ENCODE assay signal across 8 cellular contexts in genomic region chr12:122183588-122183940, GRCh38. TPM values are rescaled to one million over a fixed set of nuclear protein-coding genes. Genes with fewer than 3 reads are reported as not detected.
DNase-seq lines count a peak whose midpoint lies in the region; ATAC-seq, FAIRE-seq and TF ChIP-seq lines count a peak whose summit lies in the region.

No MANE protein-coding gene starts in this region.

- peak overlapping the region; percentile 72 for H3K4me3 Mint-ChIP-seq in dendritic cell treated with granulocyte-macrophage colony-stimulating factor and Interleukin-4, amounts not matched to agents 40 ng/mL and 50 ng/mL, for 4 days

- H3K4me3 ChIP-seq in mucosa of rectum (ENCODE audit: low read length in 2 of 2) = peak overlapping the region; percentile 57 to 66
- H3K4me3 ChIP-seq in upper lobe of right lung = peak overlapping the region; percentile 58
- no peak overlapping the region for H3K4me3 ChIP-seq in body of pancreas

- no peak overlapping the region for H3K27ac Mint-ChIP-seq in dendritic cell treated with granulocyte-macrophage colony-stimulating factor and Interleukin-4, amounts not matched to agents 40 ng/mL and 50 ng/mL, for 4 days

- WGBS in body of pancreas, 2 donors = 84 to 87% methylated on average over 9 to 10 of the region's 10 CpGs

- H3K36me3 ChIP-seq in mucosa of rectum (ENCODE audit: control insufficient read depth in 2 of 2, insufficient read depth in 2 of 2, low read length in 2 of 2) (no peaks in the 10 kb centered on the region), upper lobe of right lung (no peaks in the 10 kb centered on the region), body of pancreas (replicated peaks in 1 of 2; ENCODE audit: insufficient read depth in 1 of 2, low read depth in 2 of 2) (no peaks in the 10 kb centered on the region)

- TF ChIP-seq POLR2A in body of pancreas (IDR thresholded peaks at IDR 0.05) (no peak), H54 (IDR thresholded peaks at IDR 0.05; ENCODE audit: low read depth, low read length) (no peak)

- no peaks in the 10 kb centered on the region for H3K27me3 ChIP-seq in mucosa of rectum (ENCODE audit: control insufficient read depth in 2 of 2, insufficient read depth in 2 of 2, low read length in 2 of 2)
- no peaks in the 10 kb centered on the region for H3K27me3 ChIP-seq in upper lobe of right lung
- no peaks in the 10 kb centered on the region for H3K27me3 ChIP-seq in body of pancreas

- peaks cover 19% of the 10 kb centered on the region for H3K4me1 Mint-ChIP-seq in dendritic cell treated with granulocyte-macrophage colony-stimulating factor and Interleukin-4, amounts not matched to agents 40 ng/mL and 50 ng/mL, for 4 days (ENCODE audit: low read depth)

- H3K27ac ChIP-seq in mucosa of rectum (ENCODE audit: low read depth in 2 of 2, low read length in 2 of 2) (no peak overlapping the region), upper lobe of right lung (no peak overlapping the region), body of pancreas (no peak overlapping the region)

- H3K36me3 Mint-ChIP-seq in dendritic cell treated with granulocyte-macrophage colony-stimulating factor and Interleukin-4, amounts not matched to agents 40 ng/mL and 50 ng/mL, for 4 days (ENCODE audit: low read depth) = no peaks in the 10 kb centered on the region

- FAIRE-seq in H54 (lab: Jason Lieb, UNC) = no peak

- TF ChIP-seq CTCF in upper lobe of right lung (IDR thresholded peaks at IDR 0.05) (no peak), body of pancreas (IDR thresholded peaks at IDR 0.05) (no peak)

- H3K9me3 Mint-ChIP-seq in dendritic cell treated with granulocyte-macrophage colony-stimulating factor and Interleukin-4, amounts not matched to agents 40 ng/mL and 50 ng/mL, for 4 days = no peaks in the 10 kb centered on the region

- ATAC-seq in Right ventricle myocardium inferior = peak; percentile 15
- ATAC-seq in upper lobe of right lung = peak; percentile 4
- no peak for ATAC-seq in HG02938 (IDR thresholded peaks at IDR 0.05; ENCODE audit: unreplicated experiment)
- no peak for ATAC-seq in body of pancreas

- H3K9me3 ChIP-seq in mucosa of rectum (ENCODE audit: control insufficient read depth in 2 of 2, low read length in 2 of 2) = no peaks in the 10 kb centered on the region
- no peaks in the 10 kb centered on the region for H3K9me3 ChIP-seq in upper lobe of right lung
- no peaks in the 10 kb centered on the region for H3K9me3 ChIP-seq in body of pancreas

- DNase-seq in Right ventricle myocardium inferior (ENCODE audit: missing footprints) = no peak
- DNase-seq in cardiac septum (ENCODE audit: low spot score) = no peak
- no peak for DNase-seq in upper lobe of right lung
- no peak for DNase-seq in body of pancreas
- no peak for DNase-seq in H54 (ENCODE audit: insufficient read length, low spot score)

- H3K9ac ChIP-seq in mucosa of rectum (ENCODE audit: low read depth in 1 of 2, low read length in 2 of 2) = peak overlapping the region in 1 of 2 donors; percentile 36

- peaks cover 36% of the 10 kb centered on the region for H3K27me3 Mint-ChIP-seq in dendritic cell treated with granulocyte-macrophage colony-stimulating factor and Interleukin-4, amounts not matched to agents 40 ng/mL and 50 ng/mL, for 4 days

- intact Hi-C loops in Right ventricle myocardium inferior (cut with DNase I) = no loop called here
- intact Hi-C loops in cardiac septum (cut with DNase I) = no loop called here
- intact Hi-C loops in dendritic cell treated with granulocyte-macrophage colony-stimulating factor and Interleukin-4, amounts not matched to agents 40 ng/mL and 50 ng/mL, for 4 days (cut with micrococcal nuclease) = no loop called here
- intact Hi-C loops in upper lobe of right lung (cut with DNase I) = no loop called here
- intact Hi-C loops in body of pancreas (cut with DNase I) = no loop called here

- peaks cover 2 to 4% of the 10 kb centered on the region in 2 donors for H3K4me1 ChIP-seq in mucosa of rectum (ENCODE audit: control insufficient read depth in 2 of 2, insufficient read depth in 2 of 2, low read length in 2 of 2)
- peaks cover 5% of the 10 kb centered on the region for H3K4me1 ChIP-seq in upper lobe of right lung
- peaks cover 11% of the 10 kb centered on the region for H3K4me1 ChIP-seq in body of pancreas

RNA-seq across cellular contexts. Expression of gene LRRC43, which starts 0.6 kb away (rescaled TPM):
- 0.70 TPM for total RNA-seq in Right ventricle myocardium inferior
- 0.43 TPM for total RNA-seq in cardiac septum
- not detected for total RNA-seq in upper lobe of right lung
- 1 to 10 TPM in 1 of 2 donors, not detected in 1; 2.3 TPM for total RNA-seq in body of pancreas

RNA-seq across cellular contexts. Expression of gene IL31, which starts 9.5 kb away (rescaled TPM):
- total RNA-seq in Right ventricle myocardium inferior (not detected), cardiac septum (not detected), upper lobe of right lung (not detected), body of pancreas (not detected)

RNA-seq across cellular contexts. Expression of gene B3GNT4, which starts 19.9 kb away (rescaled TPM):
- not detected for total RNA-seq in Right ventricle myocardium inferior
- total RNA-seq in cardiac septum = not detected
- total RNA-seq in upper lobe of right lung = 0.46 TPM
- total RNA-seq in body of pancreas = not detected

RNA-seq across cellular contexts. Expression of gene DIABLO, which starts 42.3 kb away (rescaled TPM):
- total RNA-seq in Right ventricle myocardium inferior (28.2 TPM), cardiac septum (30.9 TPM), upper lobe of right lung (31.9 TPM), body of pancreas (10 to 100 TPM; 15.8 to 28.3 TPM)

Comparison
In these comparisons a context has a peak if more than half of its experiments do, and no peak if none do; other contexts are left out.
1. ATAC-seq: peak in Right ventricle myocardium inferior (single experiment) and upper lobe of right lung (single experiment); none in HG02938 (single experiment) and body of pancreas (single experiment).
2. H3K4me3 ChIP-seq: peak in mucosa of rectum (2 of 2) and upper lobe of right lung (single experiment); none in body of pancreas (0 of 2).